In the genomic region with DNA sequence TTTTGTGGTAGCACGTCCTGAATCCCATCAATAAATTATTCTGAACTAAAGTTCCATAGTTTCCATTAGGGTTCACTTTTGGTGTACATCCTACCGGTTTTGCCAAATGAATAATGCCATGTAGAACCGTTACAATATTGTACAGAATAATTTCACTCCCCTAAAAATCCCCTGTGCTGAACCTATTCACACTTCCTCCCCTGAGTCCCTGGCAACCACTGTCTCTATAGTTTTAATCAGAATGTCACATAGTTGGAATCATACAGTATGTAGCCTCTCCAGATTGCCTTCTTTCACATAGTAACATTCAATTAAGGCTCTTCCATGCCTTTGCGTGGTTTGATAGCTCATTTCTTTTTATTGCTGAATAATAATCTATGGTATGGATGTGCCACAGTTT, we compare ENCODE assay signal across 26 cellular contexts. TPM values are rescaled to one million over a fixed set of nuclear protein-coding genes. Genes with fewer than 3 reads are reported as not detected.
DNase-seq lines count a peak whose midpoint lies in the region; ATAC-seq and TF ChIP-seq lines count a peak whose summit lies in the region.
"Had no signal": no experiment of that assay in that cellular context is flagged by ENCODE, and none has a peak within 500 bp of the region (broad histone marks: within the 10 kb centered on the region; RNA-seq: fewer than 3 reads in every experiment).

No MANE protein-coding gene starts in this region.

- no peak overlapping the region for H3K27ac ChIP-seq in CD8-positive, alpha-beta T cell (ENCODE audit: low read depth, low read length)
- H3K27ac ChIP-seq in OCI-LY3 (ENCODE audit: low read length) = peak overlapping the region; percentile 75
- H3K27ac ChIP-seq: adrenal gland, body of pancreas, left lung, Peyer's patch, WERI-Rb-1 had no signal

- no peaks in the 10 kb centered on the region for H3K36me3 ChIP-seq in CD8-positive, alpha-beta T cell (ENCODE audit: insufficient read depth, low read length)
- H3K36me3 ChIP-seq in OCI-LY3 (replicated peaks; ENCODE audit: low read depth, low read length) = peaks cover 30% of the 10 kb centered on the region
- H3K36me3 ChIP-seq: adrenal gland, left lung, Peyer's patch, WERI-Rb-1 had no signal

- H3K79me2 ChIP-seq in OCI-LY3 (ENCODE audit: low read length) = peaks cover 39% of the 10 kb centered on the region

- peaks cover 11% of the 10 kb centered on the region for H3K9me3 Mint-ChIP-seq in activated CD8-positive, alpha-beta memory T cell treated with anti-CD3 and anti-CD28 coated beads, Interleukin-2, amount 10 ng/mL, durations not matched to agents 7 days and 5 days (ENCODE audit: low read depth)
- peaks cover 3% of the 10 kb centered on the region for H3K9me3 Mint-ChIP-seq in CD8-positive, alpha-beta T cell
- H3K9me3 Mint-ChIP-seq in memory B cell (no peaks in the 10 kb centered on the region), nephron progenitor cell (peaks cover 4% of the 10 kb centered on the region)
- H3K9me3 Mint-ChIP-seq: dendritic cell treated with granulocyte-macrophage colony-stimulating factor and Interleukin-4, amounts not matched to agents 40 ng/mL and 50 ng/mL, for 4 days had no signal

- POLR2A ChIA-PET in CD8-positive, alpha-beta T cell (lab: Charles Lee) = no interaction called here

- peaks cover 68% of the 10 kb centered on the region for H3K36me3 Mint-ChIP-seq in activated CD8-positive, alpha-beta memory T cell treated with anti-CD3 and anti-CD28 coated beads, Interleukin-2, amount 10 ng/mL, durations not matched to agents 7 days and 5 days
- peaks cover 45% of the 10 kb centered on the region for H3K36me3 Mint-ChIP-seq in CD8-positive, alpha-beta T cell
- H3K36me3 Mint-ChIP-seq in memory B cell (peaks cover 15% of the 10 kb centered on the region), nephron progenitor cell (ENCODE audit: low read depth) (no peaks in the 10 kb centered on the region)

- H3K4me3 ChIP-seq in CD8-positive, alpha-beta T cell (ENCODE audit: low read depth, low read length) = no peak overlapping the region
- H3K4me3 ChIP-seq in OCI-LY3 (ENCODE audit: low read length) = 0 out of 2 replicates have a peak overlapping the region, but pooled peaks have one; percentile 21
- H3K4me3 ChIP-seq: adrenal gland, body of pancreas, left lung, Peyer's patch had no signal

- intact Hi-C loops in CD8-positive, alpha-beta T cell (cut with DNase I, micrococcal nuclease) = loop anchor here in 1 of 2 experiments (10.0 kb wide), 1 partner anchor 1384 kb away; a partner anchor contains a TSS
- intact Hi-C loops in posterior vena cava (cut with DNase I) = no loop called here

- H3K9me3 ChIP-seq in CD8-positive, alpha-beta T cell (ENCODE audit: low read length) = no peaks in the 10 kb centered on the region
- H3K9me3 ChIP-seq in OCI-LY3 (ENCODE audit: insufficient read depth, low read length) = 0 out of 2 replicates have a peak, but pooled peaks cover 4% of the 10 kb centered on the region
- H3K9me3 ChIP-seq: adrenal gland, body of pancreas, left lung, Peyer's patch had no signal

- H4K20me1 ChIP-seq in OCI-LY3 (ENCODE audit: insufficient read depth, low read length) = no peaks in the 10 kb centered on the region

- peaks cover 67% of the 10 kb centered on the region for H3K4me1 Mint-ChIP-seq in activated CD8-positive, alpha-beta memory T cell treated with anti-CD3 and anti-CD28 coated beads, Interleukin-2, amount 10 ng/mL, durations not matched to agents 7 days and 5 days
- peaks cover 75% of the 10 kb centered on the region for H3K4me1 Mint-ChIP-seq in CD8-positive, alpha-beta T cell (ENCODE audit: low read depth)
- peaks cover 28% of the 10 kb centered on the region for H3K4me1 Mint-ChIP-seq in memory B cell
- peaks cover 13% of the 10 kb centered on the region for H3K4me1 Mint-ChIP-seq in nephron progenitor cell

- CTCF ChIA-PET in activated CD8-positive, alpha-beta memory T cell treated with anti-CD3 and anti-CD28 coated beads, Interleukin-2, amount 10 ng/mL, durations not matched to agents 7 days and 5 days (lab: Charles Lee) = interaction anchor here (2.9 to 4.6 kb wide), 2 partner anchors 14 to 18 kb away, joined by 13 to 28 read pairs; no protein-coding TSS in a partner anchor
- CTCF ChIA-PET in CD8-positive, alpha-beta T cell (lab: Charles Lee) = interaction anchor here (2.0 kb wide), 1 partner anchor 19 kb away, joined by 8 read pairs; no protein-coding TSS in a partner anchor

- peak overlapping the region; percentile 42 for H3K27ac Mint-ChIP-seq in activated CD8-positive, alpha-beta memory T cell treated with anti-CD3 and anti-CD28 coated beads, Interleukin-2, amount 10 ng/mL, durations not matched to agents 7 days and 5 days
- H3K27ac Mint-ChIP-seq in CD8-positive, alpha-beta T cell = peak overlapping the region; percentile 75
- H3K27ac Mint-ChIP-seq in memory B cell = peak overlapping the region; percentile 73
- no peak overlapping the region for H3K27ac Mint-ChIP-seq in nephron progenitor cell
- H3K27ac Mint-ChIP-seq: dendritic cell treated with granulocyte-macrophage colony-stimulating factor and Interleukin-4, amounts not matched to agents 40 ng/mL and 50 ng/mL, for 4 days; endodermal cell; H9 had no signal

- peaks cover 49% of the 10 kb centered on the region for H3K4me1 ChIP-seq in CD8-positive, alpha-beta T cell (ENCODE audit: insufficient read depth, low read length)
- peaks cover 71% of the 10 kb centered on the region for H3K4me1 ChIP-seq in OCI-LY3 (ENCODE audit: low read length)
- H3K4me1 ChIP-seq: body of pancreas had no signal

- no peaks in the 10 kb centered on the region for H3K27me3 ChIP-seq in CD8-positive, alpha-beta T cell (ENCODE audit: insufficient read depth, low read length)
- no peaks in the 10 kb centered on the region for H3K27me3 ChIP-seq in OCI-LY3 (ENCODE audit: low read depth, low read length)
- H3K27me3 ChIP-seq: adrenal gland, body of pancreas, left lung, Peyer's patch had no signal

- DNase-seq in activated CD8-positive, alpha-beta memory T cell treated with anti-CD3 and anti-CD28 coated beads, Interleukin-2, amount 10 ng/mL, durations not matched to agents 7 days and 5 days = no peak
- no peak for DNase-seq in activated CD8-positive, alpha-beta memory T cell treated with anti-CD3 and anti-CD28 coated beads for 24 hours
- DNase-seq in CD8-positive, alpha-beta T cell = no peak
- DNase-seq in memory B cell (ENCODE audit: low spot score in 2 of 2) = no peak
- DNase-seq in stimulated activated CD4-positive, alpha-beta T cell treated with anti-CD3 and anti-CD28 coated beads, Interleukin-1b, Interleukin-23, amount 100 ng/mL, for 48 hours = no peak
- DNase-seq in nephron progenitor cell = no peak
- no peak for DNase-seq in posterior vena cava (ENCODE audit: low spot score)
- DNase-seq: activated gamma-delta T cell; adrenal gland; body of pancreas; endodermal cell; H9; left lung; MV-4-11; NCI-H1436 treated with DMSO at 0.1 percent for 48 hours; NCI-H2081 treated with DMSO at 0.1 percent for 48 hours; NCI-H226; Peyer's patch; SHP77; stimulated activated CD4-positive, alpha-beta T cell treated with anti-CD3 and anti-CD28 coated beads, Interleukin-4, amount 100 ng/mL, for 4 hours; T1000; trophoblast cell; WERI-Rb-1 had no signal

- ATAC-seq in activated CD8-positive, alpha-beta memory T cell treated with anti-CD3 and anti-CD28 coated beads, Interleukin-2, amount 10 ng/mL, durations not matched to agents 7 days and 5 days = no peak
- no peak for ATAC-seq in CD8-positive, alpha-beta T cell
- ATAC-seq in memory B cell (ENCODE audit: low read depth) = peak; percentile 42
- ATAC-seq: body of pancreas, HepG2, left lung had no signal

- TF ChIP-seq CTCF in CD8-positive, alpha-beta T cell (IDR thresholded peaks at IDR 0.05) = no peak
- TF ChIP-seq CTCF in OCI-LY3 (IDR thresholded peaks at IDR 0.05; ENCODE audit: low read depth, low read length) (no peak), nephron progenitor cell (IDR thresholded peaks at IDR 0.05) (no peak)

- no peak overlapping the region for H3K4me3 Mint-ChIP-seq in activated CD8-positive, alpha-beta memory T cell treated with anti-CD3 and anti-CD28 coated beads, Interleukin-2, amount 10 ng/mL, durations not matched to agents 7 days and 5 days
- H3K4me3 Mint-ChIP-seq in CD8-positive, alpha-beta T cell = no peak overlapping the region
- H3K4me3 Mint-ChIP-seq in memory B cell = no peak overlapping the region
- H3K4me3 Mint-ChIP-seq in nephron progenitor cell = no peak overlapping the region
- H3K4me3 Mint-ChIP-seq: dendritic cell treated with granulocyte-macrophage colony-stimulating factor and Interleukin-4, amounts not matched to agents 40 ng/mL and 50 ng/mL, for 4 days; endodermal cell; H9 had no signal

- no peaks in the 10 kb centered on the region for H3K27me3 Mint-ChIP-seq in activated CD8-positive, alpha-beta memory T cell treated with anti-CD3 and anti-CD28 coated beads, Interleukin-2, amount 10 ng/mL, durations not matched to agents 7 days and 5 days
- H3K27me3 Mint-ChIP-seq in CD8-positive, alpha-beta T cell (ENCODE audit: low read depth) = no peaks in the 10 kb centered on the region
- H3K27me3 Mint-ChIP-seq in memory B cell (no peaks in the 10 kb centered on the region), nephron progenitor cell (ENCODE audit: low read depth, poor library complexity) (peaks cover 9% of the 10 kb centered on the region)
- H3K27me3 Mint-ChIP-seq: dendritic cell treated with granulocyte-macrophage colony-stimulating factor and Interleukin-4, amounts not matched to agents 40 ng/mL and 50 ng/mL, for 4 days had no signal

- H2AFZ ChIP-seq in OCI-LY3 (ENCODE audit: low read depth, low read length) = no peak overlapping the region

- peak overlapping the region; percentile 15; the same call in 1 of the 2 replicates for H3K9ac ChIP-seq in OCI-LY3 (ENCODE audit: low read length)

- peak overlapping the region; percentile 50 for H3K4me2 ChIP-seq in OCI-LY3 (ENCODE audit: low read length)

RNA-seq across cellular contexts. Expression of a gene that starts 9.6 kb away (rescaled TPM):
- total RNA-seq in activated CD8-positive, alpha-beta memory T cell treated with anti-CD3 and anti-CD28 coated beads, Interleukin-2, amount 10 ng/mL, durations not matched to agents 7 days and 5 days = 10 to 100 TPM; 77.3 to 90.0 TPM
- total RNA-seq in CD8-positive, alpha-beta T cell = 100 to 1,000 TPM; 153 to 155 TPM
- 10 to 100 TPM; 11.3 to 14.8 TPM for total RNA-seq in posterior vena cava

Comparison
In these comparisons a context has a peak if more than half of its experiments do, and no peak if none do; other contexts are left out.
1. RNA of a gene that starts 9.6 kb away (total RNA-seq): 153 to 155 TPM in CD8-positive, alpha-beta T cell and 77.3 to 90.0 TPM in activated CD8-positive, alpha-beta memory T cell treated with anti-CD3 and anti-CD28 coated beads, Interleukin-2, amount 10 ng/mL, durations not matched to agents 7 days and 5 days; 11.3 to 14.8 TPM in posterior vena cava; every median in the first group is over 4 times any median in the second.